ENCODE assay signal across 14 cellular contexts in genomic region chr3:157767602-157768001, GRCh38.
A peak's percentile ranks its signal among the peaks of the same experiment; 100 is the strongest.
DNase-seq lines count a peak whose midpoint lies in the region; TF ChIP-seq lines count a peak whose summit lies in the region.
"Had no signal": no experiment of that assay in that cellular context is flagged by ENCODE, and none has a peak within 500 bp of the region (broad histone marks: within the 10 kb centered on the region; RNA-seq: fewer than 3 reads in every experiment).

No MANE protein-coding gene starts in this region.

- H3K27ac ChIP-seq in RWPE1: no peak overlapping the region
- H3K27ac ChIP-seq: SK-N-MC had no signal

- no peaks in the 10 kb centered on the region for H3K9me3 Mint-ChIP-seq in activated CD4-positive, alpha-beta T cell treated with anti-CD3 and anti-CD28 coated beads, Interleukin-2, amount 10 ng/mL, durations not matched to agents 24 days and 14 days
- H3K9me3 Mint-ChIP-seq: T-helper 1 cell treated with Interleukin-12 subunit alpha and Interleukin-12 subunit beta and Interleukin-4 antibody, amounts not matched to agents 30 μg/mL and 1 μg/mL, for 36 hours had no signal

- no peak overlapping the region for H3K27ac Mint-ChIP-seq in activated CD4-positive, alpha-beta T cell treated with anti-CD3 and anti-CD28 coated beads, Interleukin-2, amount 10 ng/mL, durations not matched to agents 24 days and 14 days
- H3K27ac Mint-ChIP-seq: T-helper 1 cell treated with Interleukin-12 subunit alpha and Interleukin-12 subunit beta and Interleukin-4 antibody, amounts not matched to agents 30 μg/mL and 1 μg/mL, for 36 hours had no signal

- TF ChIP-seq CTCF in RWPE1 (conservative IDR thresholded peaks at IDR 0.05; ENCODE audit: low read depth): no peak

- H3K27me3 Mint-ChIP-seq in activated CD4-positive, alpha-beta T cell treated with anti-CD3 and anti-CD28 coated beads, Interleukin-2, amount 10 ng/mL, durations not matched to agents 24 days and 14 days: no peaks in the 10 kb centered on the region
- H3K27me3 Mint-ChIP-seq: CD8-positive, alpha-beta memory T cell had no signal

- H3K4me1 Mint-ChIP-seq in activated CD4-positive, alpha-beta T cell treated with anti-CD3 and anti-CD28 coated beads, Interleukin-2, amount 10 ng/mL, durations not matched to agents 24 days and 14 days: no peaks in the 10 kb centered on the region
- H3K4me1 Mint-ChIP-seq: CD8-positive, alpha-beta memory T cell had no signal

- POLR2A ChIA-PET in RWPE1 (lab: Yijun Ruan, JAX; ENCODE audit: low non-redundant PET): no interaction called here

- H3K36me3 Mint-ChIP-seq in activated CD4-positive, alpha-beta T cell treated with anti-CD3 and anti-CD28 coated beads, Interleukin-2, amount 10 ng/mL, durations not matched to agents 24 days and 14 days (ENCODE audit: low read depth): no peaks in the 10 kb centered on the region
- H3K36me3 Mint-ChIP-seq: CD8-positive, alpha-beta memory T cell had no signal

- H3K4me3 Mint-ChIP-seq in activated CD4-positive, alpha-beta T cell treated with anti-CD3 and anti-CD28 coated beads, Interleukin-2, amount 10 ng/mL, durations not matched to agents 24 days and 14 days: no peak overlapping the region
- H3K4me3 Mint-ChIP-seq: CD8-positive, alpha-beta memory T cell; T-helper 1 cell treated with Interleukin-12 subunit alpha and Interleukin-12 subunit beta and Interleukin-4 antibody, amounts not matched to agents 30 μg/mL and 1 μg/mL, for 36 hours had no signal

- DNase-seq in Daoy (ENCODE audit: low read depth): peak; percentile 26
- peak; percentile 33 for DNase-seq in HT1080 (ENCODE audit: low read depth)
- peak; percentile 11 for DNase-seq in RWPE1 (ENCODE audit: low spot score)
- DNase-seq in fibroblast of peridontal ligament (ENCODE audit: extremely low read depth): peak; percentile 18
- DNase-seq in G401 (ENCODE audit: low spot score): no peak
- DNase-seq in ureter (ENCODE audit: low spot score): no peak
- DNase-seq in activated CD4-positive, alpha-beta T cell treated with anti-CD3 and anti-CD28 coated beads, Interleukin-2, amount 10 ng/mL, durations not matched to agents 24 days and 14 days: no peak
- DNase-seq: CD8-positive, alpha-beta memory T cell; IMR-90; Kasumi-1; NCI-H1694; NCI-H2171 had no signal

- CTCF ChIA-PET in RWPE1 (lab: Yijun Ruan, JAX): no interaction called here

- in situ Hi-C loops in G401 (cut with HindIII; ENCODE audit: low sequenced_read_pairs): no loop called here

- intact Hi-C loops in activated CD4-positive, alpha-beta T cell treated with anti-CD3 and anti-CD28 coated beads, Interleukin-2, amount 10 ng/mL, durations not matched to agents 24 days and 14 days (cut with micrococcal nuclease): no loop called here

Comparison
In these comparisons a context has a peak if more than half of its experiments do, and no peak if none do; other contexts are left out.
1. DNase-seq: peak in Daoy (single experiment), HT1080 (single experiment), RWPE1 (single experiment) and fibroblast of peridontal ligament (single experiment); none in G401 (single experiment), ureter (single experiment) and activated CD4-positive, alpha-beta T cell treated with anti-CD3 and anti-CD28 coated beads, Interleukin-2, amount 10 ng/mL, durations not matched to agents 24 days and 14 days (single experiment).